ENCODE assay signal across 11 cellular contexts in genomic region chr15:78209646-78210348, GRCh38. TPM values are rescaled to one million over a fixed set of nuclear protein-coding genes. Genes with fewer than 3 reads are reported as not detected.
DNase-seq lines count a peak whose midpoint lies in the region; ATAC-seq and TF ChIP-seq lines count a peak whose summit lies in the region.
"Had no signal": no experiment of that assay in that cellular context is flagged by ENCODE, and none has a peak within 500 bp of the region (broad histone marks: within the 10 kb centered on the region; RNA-seq: fewer than 3 reads in every experiment).

No MANE protein-coding gene starts in this region.

- H3K4me1 Mint-ChIP-seq in activated T-helper 1 cell treated with anti-CD3 and anti-CD28 coated beads, Interleukin-12 subunit alpha, Interleukin-12 subunit beta, Interleukin-2, Interleukin-4 antibody, amounts not matched to agents 30 ng/mL and 10 ng/mL and 1 ng/mL, durations not matched to agents 14 hours and 24 hours and 36 hours (ENCODE audit: low read depth) = no peaks in the 10 kb centered on the region
- H3K4me1 Mint-ChIP-seq: activated naive CD4-positive, alpha-beta T cell treated with anti-CD3 and anti-CD28 coated beads, Interleukin-2, amount 10 ng/mL, durations not matched to agents 7 days and 5 days; IgD-negative memory B cell had no signal

- H3K4me3 Mint-ChIP-seq in activated T-helper 1 cell treated with anti-CD3 and anti-CD28 coated beads, Interleukin-12 subunit alpha, Interleukin-12 subunit beta, Interleukin-2, Interleukin-4 antibody, amounts not matched to agents 30 ng/mL and 10 ng/mL and 1 ng/mL, durations not matched to agents 14 hours and 24 hours and 36 hours = no peak overlapping the region
- H3K4me3 Mint-ChIP-seq: activated naive CD4-positive, alpha-beta T cell treated with anti-CD3 and anti-CD28 coated beads, Interleukin-2, amount 10 ng/mL, durations not matched to agents 7 days and 5 days; IgD-negative memory B cell had no signal

- no peak for TF ChIP-seq CTCF in heart left ventricle (IDR thresholded peaks at IDR 0.05)
- TF ChIP-seq CTCF in dorsolateral prefrontal cortex (IDR thresholded peaks at IDR 0.05 in 54 of 56, conservative IDR thresholded peaks at IDR 0.05 in 2 of 56; ENCODE audit: low read depth in 1 of 56, partially characterized antibody in 56 of 56) = no peak
- no peak for TF ChIP-seq CTCF in mucosa of descending colon (IDR thresholded peaks at IDR 0.05)

- H3K27me3 ChIP-seq in heart left ventricle = no peaks in the 10 kb centered on the region
- no peaks in the 10 kb centered on the region for H3K27me3 ChIP-seq in dorsolateral prefrontal cortex

- peak overlapping the region in 5 of 12 donors; percentile 39 to 70 (median 58) for H3K27ac ChIP-seq in heart left ventricle
- peak overlapping the region in 55 of 59 donors; percentile 9 to 94 (median 83) for H3K27ac ChIP-seq in dorsolateral prefrontal cortex
- H3K27ac ChIP-seq in urinary bladder (ENCODE audit: low read depth) = peak overlapping the region; percentile 79

- peaks cover 5% of the 10 kb centered on the region for H3K27me3 Mint-ChIP-seq in activated T-helper 1 cell treated with anti-CD3 and anti-CD28 coated beads, Interleukin-12 subunit alpha, Interleukin-12 subunit beta, Interleukin-2, Interleukin-4 antibody, amounts not matched to agents 30 ng/mL and 10 ng/mL and 1 ng/mL, durations not matched to agents 14 hours and 24 hours and 36 hours (ENCODE audit: insufficient read depth)

- 36 to 55% (median 46%) methylated on average over 9 of the region's 9 CpGs for WGBS in heart left ventricle, 4 donors
- WGBS in urinary bladder = 44% methylated on average over 9 of the region's 9 CpGs

- H3K36me3 Mint-ChIP-seq in activated T-helper 1 cell treated with anti-CD3 and anti-CD28 coated beads, Interleukin-12 subunit alpha, Interleukin-12 subunit beta, Interleukin-2, Interleukin-4 antibody, amounts not matched to agents 30 ng/mL and 10 ng/mL and 1 ng/mL, durations not matched to agents 14 hours and 24 hours and 36 hours (ENCODE audit: low read depth) = no peaks in the 10 kb centered on the region
- H3K36me3 Mint-ChIP-seq: activated naive CD4-positive, alpha-beta T cell treated with anti-CD3 and anti-CD28 coated beads, Interleukin-2, amount 10 ng/mL, durations not matched to agents 7 days and 5 days; IgD-negative memory B cell had no signal

- H3K4me1 ChIP-seq in heart left ventricle (peaks cover 0 to 65% (median 19%) of the 10 kb centered on the region in 12 donors), mucosa of descending colon (ENCODE audit: low read depth) (peaks cover 25% of the 10 kb centered on the region), urinary bladder (ENCODE audit: insufficient read depth) (no peaks in the 10 kb centered on the region)

- H3K9me3 ChIP-seq in heart left ventricle (no peaks in the 10 kb centered on the region), mucosa of descending colon (no peaks in the 10 kb centered on the region)

- ATAC-seq in heart left ventricle (no peak), left ventricle myocardium superior (no peak), mucosa of descending colon (peak; percentile 55)

- H3K9me3 Mint-ChIP-seq in activated T-helper 1 cell treated with anti-CD3 and anti-CD28 coated beads, Interleukin-12 subunit alpha, Interleukin-12 subunit beta, Interleukin-2, Interleukin-4 antibody, amounts not matched to agents 30 ng/mL and 10 ng/mL and 1 ng/mL, durations not matched to agents 14 hours and 24 hours and 36 hours = no peaks in the 10 kb centered on the region
- H3K9me3 Mint-ChIP-seq: activated naive CD4-positive, alpha-beta T cell treated with anti-CD3 and anti-CD28 coated beads, Interleukin-2, amount 10 ng/mL, durations not matched to agents 7 days and 5 days; IgD-negative memory B cell had no signal

- DNase-seq in heart left ventricle (peak in 3 of 5 donors; percentile 15 to 53 (median 46)), left ventricle myocardium superior (no peak), dorsolateral prefrontal cortex (no peak), mucosa of descending colon (peak; percentile 62 to 78 (median 66)), dedifferentiated amniotic fluid mesenchymal stem cell (ENCODE audit: extremely low spot score) (no peak), T-helper 2 cell (no peak)
- no peak for DNase-seq in activated T-helper 1 cell treated with anti-CD3 and anti-CD28 coated beads, Interleukin-12 subunit alpha, Interleukin-12 subunit beta, Interleukin-2, Interleukin-4 antibody, amounts not matched to agents 30 ng/mL and 10 ng/mL and 1 ng/mL, durations not matched to agents 14 hours and 24 hours and 36 hours (ENCODE audit: low spot score)
- DNase-seq: activated CD4-positive, CD25-positive, alpha-beta regulatory T cell; activated naive CD4-positive, alpha-beta T cell treated with anti-CD3 and anti-CD28 coated beads, Interleukin-2, amount 10 ng/mL, durations not matched to agents 7 days and 5 days had no signal

- no peaks in the 10 kb centered on the region for H3K36me3 ChIP-seq in heart left ventricle
- H3K36me3 ChIP-seq in mucosa of descending colon (ENCODE audit: low read depth) = no peaks in the 10 kb centered on the region
- no peaks in the 10 kb centered on the region for H3K36me3 ChIP-seq in urinary bladder (ENCODE audit: insufficient read depth)

- no peak overlapping the region for H3K27ac Mint-ChIP-seq in activated T-helper 1 cell treated with anti-CD3 and anti-CD28 coated beads, Interleukin-12 subunit alpha, Interleukin-12 subunit beta, Interleukin-2, Interleukin-4 antibody, amounts not matched to agents 30 ng/mL and 10 ng/mL and 1 ng/mL, durations not matched to agents 14 hours and 24 hours and 36 hours
- H3K27ac Mint-ChIP-seq: activated naive CD4-positive, alpha-beta T cell treated with anti-CD3 and anti-CD28 coated beads, Interleukin-2, amount 10 ng/mL, durations not matched to agents 7 days and 5 days; IgD-negative memory B cell had no signal

- H3K4me3 ChIP-seq in heart left ventricle (no peak overlapping the region), dorsolateral prefrontal cortex (no peak overlapping the region), mucosa of descending colon (no peak overlapping the region), urinary bladder (ENCODE audit: low read depth, low read length) (no peak overlapping the region)

- intact Hi-C loops in heart left ventricle (cut with DNase I) (no loop called here), left ventricle myocardium superior (cut with micrococcal nuclease) (no loop called here), dorsolateral prefrontal cortex (cut with DNase I) (no loop called here), mucosa of descending colon (cut with DNase I, micrococcal nuclease) (no loop called here)
- intact Hi-C loops in activated T-helper 1 cell treated with anti-CD3 and anti-CD28 coated beads, Interleukin-12 subunit alpha, Interleukin-12 subunit beta, Interleukin-2, Interleukin-4 antibody, amounts not matched to agents 30 ng/mL and 10 ng/mL and 1 ng/mL, durations not matched to agents 14 hours and 24 hours and 36 hours (cut with micrococcal nuclease) = no loop called here

- no peak for TF ChIP-seq POLR2A in heart left ventricle (IDR thresholded peaks at IDR 0.05)

RNA-seq across cellular contexts. Expression of gene ACSBG1, which starts 24.6 kb away (rescaled TPM):
- total RNA-seq in heart left ventricle (1 to 10 TPM in 1 of 9 donors, under 1 TPM in 3, not detected in 5; 0.05 to 1.2 (median 0.06) TPM), left ventricle myocardium superior (0.05 TPM), dorsolateral prefrontal cortex (100 to 1,000 TPM in 47 of 120 experiments, 10 to 100 TPM in 73; 48.0 to 276 (median 94.0) TPM), mucosa of descending colon (1 to 10 TPM in 1 of 3 donors, under 1 TPM in 2; 0.32 to 5.2 (median 0.53) TPM), urinary bladder (1.1 TPM)
- polyA plus RNA-seq in heart left ventricle (1 to 10 TPM in 1 of 2 donors, under 1 TPM in 1; 0.25 to 1.0 TPM), urinary bladder (0.25 TPM)
- 0.15 and 0.52 TPM in 2 replicates for total RNA-seq in activated T-helper 1 cell treated with anti-CD3 and anti-CD28 coated beads, Interleukin-12 subunit alpha, Interleukin-12 subunit beta, Interleukin-2, Interleukin-4 antibody, amounts not matched to agents 30 ng/mL and 10 ng/mL and 1 ng/mL, durations not matched to agents 14 hours and 24 hours and 36 hours
- polyA plus RNA-seq: IgD-negative memory B cell had no signal

RNA-seq across cellular contexts. Expression of gene DNAJA4, which starts 54.6 kb away (rescaled TPM):
- total RNA-seq in heart left ventricle (100 to 1,000 TPM in 4 of 9 donors, 10 to 100 TPM in 5; 63.0 to 503 (median 94.6) TPM), left ventricle myocardium superior (85.9 TPM), dorsolateral prefrontal cortex (100 to 1,000 TPM in 49 of 120 experiments, 10 to 100 TPM in 71; 52.5 to 507 (median 97.1) TPM), mucosa of descending colon (10 to 100 TPM; 33.8 to 52.8 (median 43.5) TPM), urinary bladder (23.4 TPM)
- polyA plus RNA-seq in heart left ventricle (100 to 1,000 TPM in 1 of 2 donors, 10 to 100 TPM in 1; 62.3 to 296 TPM), urinary bladder (18.5 TPM)
- total RNA-seq in activated T-helper 1 cell treated with anti-CD3 and anti-CD28 coated beads, Interleukin-12 subunit alpha, Interleukin-12 subunit beta, Interleukin-2, Interleukin-4 antibody, amounts not matched to agents 30 ng/mL and 10 ng/mL and 1 ng/mL, durations not matched to agents 14 hours and 24 hours and 36 hours = 68.4 and 70.8 TPM in 2 replicates

Comparison
In these comparisons a context has a peak if more than half of its experiments do, and no peak if none do; other contexts are left out.
1. DNase-seq: peak in heart left ventricle (3 of 5) and mucosa of descending colon (3 of 3); none in left ventricle myocardium superior (single experiment), dorsolateral prefrontal cortex (0 of 10), activated T-helper 1 cell treated with anti-CD3 and anti-CD28 coated beads, Interleukin-12 subunit alpha, Interleukin-12 subunit beta, Interleukin-2, Interleukin-4 antibody, amounts not matched to agents 30 ng/mL and 10 ng/mL and 1 ng/mL, durations not matched to agents 14 hours and 24 hours and 36 hours (single experiment), dedifferentiated amniotic fluid mesenchymal stem cell (single experiment) and T-helper 2 cell (0 of 5).
2. RNA of gene ACSBG1, which starts 24.6 kb away (total RNA-seq): 48.0 to 276 TPM in dorsolateral prefrontal cortex; 1.1 TPM in urinary bladder (single experiment), 0.32 to 5.2 TPM in mucosa of descending colon, 0.15 to 0.52 TPM in activated T-helper 1 cell treated with anti-CD3 and anti-CD28 coated beads, Interleukin-12 subunit alpha, Interleukin-12 subunit beta, Interleukin-2, Interleukin-4 antibody, amounts not matched to agents 30 ng/mL and 10 ng/mL and 1 ng/mL, durations not matched to agents 14 hours and 24 hours and 36 hours, 0.05 TPM in left ventricle myocardium superior (single experiment) and 0.05 to 1.2 TPM in heart left ventricle; every median in the first group is over 4 times any median in the second.